ENCODE assay signal across 8 cellular contexts in genomic region chr1:37930246-37931142, GRCh38. TPM values are rescaled to one million over a fixed set of nuclear protein-coding genes. Genes with fewer than 3 reads are reported as not detected.
DNase-seq lines count a peak whose midpoint lies in the region; ATAC-seq and TF ChIP-seq lines count a peak whose summit lies in the region.

No MANE protein-coding gene starts in this region.

- DNase-seq in activated CD4-positive, alpha-beta T cell treated with anti-CD3 and anti-CD28 coated beads for 48 hours, result peak; percentile 63
- DNase-seq in erythroblast (lab: John Stamatoyannopoulos, UW) (peak; percentile 76 to 80), prostate gland (ENCODE audit: low spot score) (peak; percentile 23), dedifferentiated amniotic fluid mesenchymal stem cell (ENCODE audit: extremely low spot score) (no peak), NCI-H1417 treated with DMSO at 0.1 percent for 48 hours (lab: John Stamatoyannopoulos, UW) (no peak)

- no peaks in the 10 kb centered on the region for H3K9me3 ChIP-seq in HUES64 (ENCODE audit: insufficient read depth, low read depth, low read length)
- H3K9me3 ChIP-seq in prostate gland, result no peaks in the 10 kb centered on the region

- no peak for ATAC-seq in GM18870 (IDR thresholded peaks at IDR 0.05; ENCODE audit: unreplicated experiment)
- ATAC-seq in HG03139 (IDR thresholded peaks at IDR 0.05; ENCODE audit: unreplicated experiment), result no peak

- H3K4me1 ChIP-seq in HUES64 (ENCODE audit: insufficient read depth, low read length), result peaks cover 4% of the 10 kb centered on the region; the same call in 1 of the 2 replicates
- H3K4me1 ChIP-seq in prostate gland (replicated peaks), result no peaks in the 10 kb centered on the region

- intact Hi-C loops in prostate gland (cut with DNase I), result no loop called here

- no peak for TF ChIP-seq CTCF in prostate gland (IDR thresholded peaks at IDR 0.05)

- 85% methylated on average over 13 of the region's 13 CpGs for WGBS in HUES64
- 54% methylated on average over 13 of the region's 13 CpGs for WGBS in prostate gland

- peak overlapping the region; percentile 85 for H3K9ac ChIP-seq in HUES64 (ENCODE audit: low read depth, low read length)

- H3K36me3 ChIP-seq in HUES64 (ENCODE audit: insufficient read depth, low read length), result peaks cover 4% of the 10 kb centered on the region; the same call in 1 of the 2 replicates
- H3K36me3 ChIP-seq in prostate gland, result no peaks in the 10 kb centered on the region

- H3K27me3 ChIP-seq in HUES64 (ENCODE audit: insufficient read depth, low read length) (no peaks in the 10 kb centered on the region), prostate gland (replicated peaks; ENCODE audit: insufficient read depth) (no peaks in the 10 kb centered on the region)

- TF ChIP-seq POLR2A in erythroblast (IDR thresholded peaks at IDR 0.05; ENCODE audit: low read length) (peak; percentile 3), prostate gland (IDR thresholded peaks at IDR 0.05) (no peak)

- H3K27ac ChIP-seq in HUES64 (ENCODE audit: low read depth, low read length), result no peak overlapping the region
- H3K27ac ChIP-seq in prostate gland, result peak overlapping the region; percentile 50 to 69

- H3K4me3 ChIP-seq in HUES64 (ENCODE audit: low read length) (peak overlapping the region; percentile 96), prostate gland (peak overlapping the region; percentile 68 to 89)

RNA-seq across cellular contexts. Expression of gene INPP5B, which starts 16.4 kb away (rescaled TPM):
- 11.1 TPM for polyA plus RNA-seq in HUES64 (2013, experiment 1 of 2)
- polyA plus RNA-seq in HUES64 (2013, experiment 2 of 2), result 12.6 TPM
- 10 to 100 TPM; 12.8 to 20.8 TPM for total RNA-seq in prostate gland

RNA-seq across cellular contexts. Expression of gene SF3A3, which starts 59.3 kb away (rescaled TPM):
- 123 TPM for polyA plus RNA-seq in HUES64 (2013, experiment 1 of 2)
- polyA plus RNA-seq in HUES64 (2013, experiment 2 of 2), result 106 TPM
- 10 to 100 TPM; 55.8 to 68.0 TPM for total RNA-seq in prostate gland

Comparison
In these comparisons a context has a peak if more than half of its experiments do, and no peak if none do; other contexts are left out.
1. DNase-seq: peak in activated CD4-positive, alpha-beta T cell treated with anti-CD3 and anti-CD28 coated beads for 48 hours (single experiment), erythroblast (2 of 2) and prostate gland (single experiment); none in dedifferentiated amniotic fluid mesenchymal stem cell (single experiment) and NCI-H1417 treated with DMSO at 0.1 percent for 48 hours (single experiment).